ENCODE assay signal across 14 cellular contexts in genomic region chr10:103445366-103445765, GRCh38. TPM values are rescaled to one million over a fixed set of nuclear protein-coding genes. Genes with fewer than 3 reads are reported as not detected.
A peak's percentile ranks its signal among the peaks of the same experiment; 100 is the strongest.
DNase-seq lines count a peak whose midpoint lies in the region; FAIRE-seq and TF ChIP-seq lines count a peak whose summit lies in the region.
"Had no signal": no experiment of that assay in that cellular context is flagged by ENCODE, and none has a peak within 500 bp of the region (broad histone marks: within the 10 kb centered on the region; RNA-seq: fewer than 3 reads in every experiment).

No MANE protein-coding gene starts in this region.

- no peak for DNase-seq in activated naive CD4-positive, alpha-beta T cell treated with anti-CD3 and anti-CD28 coated beads, Interleukin-2, amount 10 ng/mL, durations not matched to agents 7 days and 5 days
- DNase-seq in activated naive CD4-positive, alpha-beta T cell (lab: John Stamatoyannopoulos, UW) = no peak
- no peak for DNase-seq in astrocyte (ENCODE audit: low read depth)
- DNase-seq in nephron progenitor cell = no peak
- no peak for DNase-seq in thyroid gland
- DNase-seq in GM03348 (ENCODE audit: low spot score) = no peak
- DNase-seq in NCI-H524 (lab: John Stamatoyannopoulos, UW) = no peak
- no peak for DNase-seq in HPDE6-E6E7 (ENCODE audit: extremely low spot score)
- DNase-seq: activated CD4-positive, CD25-positive, alpha-beta regulatory T cell; NCI-H1417 treated with DMSO at 0.1 percent for 48 hours; retina; trophoblast cell had no signal

- H3K27ac ChIP-seq in astrocyte (ENCODE audit: low read depth, low read length) = no peak overlapping the region
- H3K27ac ChIP-seq in thyroid gland = peak overlapping the region; percentile 62 to 85 (median 77)
- H3K27ac ChIP-seq: A549 had no signal

- H3K4me1 Mint-ChIP-seq in activated naive CD4-positive, alpha-beta T cell treated with anti-CD3 and anti-CD28 coated beads, Interleukin-2, amount 10 ng/mL, durations not matched to agents 7 days and 5 days = peaks cover 44% of the 10 kb centered on the region
- peaks cover 36% of the 10 kb centered on the region for H3K4me1 Mint-ChIP-seq in astrocyte (ENCODE audit: low read depth, unreplicated experiment)
- peaks cover 10% of the 10 kb centered on the region for H3K4me1 Mint-ChIP-seq in nephron progenitor cell

- H3K4me1 ChIP-seq in astrocyte (ENCODE audit: insufficient read depth, low read length) (peaks cover 31% of the 10 kb centered on the region), thyroid gland (peaks cover 5 to 36% of the 10 kb centered on the region in 2 donors)

- H3K9me3 ChIP-seq in astrocyte (ENCODE audit: insufficient read depth, low read depth, low read length) (no peaks in the 10 kb centered on the region), thyroid gland (no peaks in the 10 kb centered on the region)
- H3K9me3 ChIP-seq: A549 had no signal

- H3K27ac Mint-ChIP-seq in activated naive CD4-positive, alpha-beta T cell treated with anti-CD3 and anti-CD28 coated beads, Interleukin-2, amount 10 ng/mL, durations not matched to agents 7 days and 5 days = peak overlapping the region; percentile 26
- H3K27ac Mint-ChIP-seq in astrocyte (ENCODE audit: unreplicated experiment) = peak overlapping the region; percentile 66
- peak overlapping the region; percentile 76 for H3K27ac Mint-ChIP-seq in nephron progenitor cell

- no peaks in the 10 kb centered on the region for H3K27me3 ChIP-seq in astrocyte (ENCODE audit: insufficient read depth, low read length)
- no peaks in the 10 kb centered on the region for H3K27me3 ChIP-seq in thyroid gland

- H3K4me3 ChIP-seq in astrocyte (ENCODE audit: insufficient read depth, low read depth, low read length) (no peak overlapping the region), thyroid gland (replicated peaks in 1 of 3) (no peak overlapping the region)
- H3K4me3 ChIP-seq: A549 had no signal

- CTCF ChIA-PET in activated naive CD4-positive, alpha-beta T cell treated with anti-CD3 and anti-CD28 coated beads, Interleukin-2, amount 10 ng/mL, durations not matched to agents 7 days and 5 days (lab: Charles Lee) = no interaction called here

- no peak for FAIRE-seq in astrocyte (lab: Jason Lieb, UNC)
- FAIRE-seq: A549 had no signal

- no peaks in the 10 kb centered on the region for H3K27me3 Mint-ChIP-seq in activated naive CD4-positive, alpha-beta T cell treated with anti-CD3 and anti-CD28 coated beads, Interleukin-2, amount 10 ng/mL, durations not matched to agents 7 days and 5 days
- H3K27me3 Mint-ChIP-seq in astrocyte (ENCODE audit: low read depth, unreplicated experiment) (no peaks in the 10 kb centered on the region), nephron progenitor cell (ENCODE audit: low read depth, poor library complexity) (peaks cover 5% of the 10 kb centered on the region)

- 86 to 88% methylated on average over 7 to 9 of the region's 9 CpGs for WGBS in thyroid gland, 2 donors

- no peaks in the 10 kb centered on the region for H3K79me2 ChIP-seq in astrocyte (ENCODE audit: insufficient read depth, low read length)

- no peak overlapping the region for H3K9ac ChIP-seq in astrocyte (ENCODE audit: low read length)

- peaks cover 70% of the 10 kb centered on the region for H4K20me1 ChIP-seq in astrocyte (ENCODE audit: insufficient read depth, low read length)

- H3K4me2 ChIP-seq in astrocyte (ENCODE audit: low read length) = no peak overlapping the region
- H3K4me2 ChIP-seq: A549 had no signal

- H3K9me3 Mint-ChIP-seq in activated naive CD4-positive, alpha-beta T cell treated with anti-CD3 and anti-CD28 coated beads, Interleukin-2, amount 10 ng/mL, durations not matched to agents 7 days and 5 days = no peaks in the 10 kb centered on the region
- no peaks in the 10 kb centered on the region for H3K9me3 Mint-ChIP-seq in astrocyte (ENCODE audit: unreplicated experiment)
- no peaks in the 10 kb centered on the region for H3K9me3 Mint-ChIP-seq in nephron progenitor cell

- TF ChIP-seq CTCF in astrocyte (IDR thresholded peaks at IDR 0.05; ENCODE audit: insufficient read depth, low read depth, low read length) (no peak), nephron progenitor cell (IDR thresholded peaks at IDR 0.05) (no peak), thyroid gland (IDR thresholded peaks at IDR 0.05) (no peak)

- H3K36me3 Mint-ChIP-seq in activated naive CD4-positive, alpha-beta T cell treated with anti-CD3 and anti-CD28 coated beads, Interleukin-2, amount 10 ng/mL, durations not matched to agents 7 days and 5 days = peaks cover 79% of the 10 kb centered on the region
- peaks cover 56% of the 10 kb centered on the region for H3K36me3 Mint-ChIP-seq in astrocyte (ENCODE audit: low read depth, unreplicated experiment)
- peaks cover 47% of the 10 kb centered on the region for H3K36me3 Mint-ChIP-seq in nephron progenitor cell (ENCODE audit: low read depth)

- H3K36me3 ChIP-seq in astrocyte (ENCODE audit: insufficient read depth, low read length) (peaks cover 33% of the 10 kb centered on the region), thyroid gland (peaks cover 50 to 53% of the 10 kb centered on the region in 2 donors)

- no peak overlapping the region for H3K4me3 Mint-ChIP-seq in activated naive CD4-positive, alpha-beta T cell treated with anti-CD3 and anti-CD28 coated beads, Interleukin-2, amount 10 ng/mL, durations not matched to agents 7 days and 5 days
- H3K4me3 Mint-ChIP-seq in astrocyte (ENCODE audit: unreplicated experiment) (no peak overlapping the region), nephron progenitor cell (no peak overlapping the region)

- no peak overlapping the region for H2AFZ ChIP-seq in astrocyte (ENCODE audit: low read depth, low read length)

- TF ChIP-seq POLR2A in thyroid gland (IDR thresholded peaks at IDR 0.05) = no peak

- intact Hi-C loops in thyroid gland (cut with DNase I) = no loop called here

RNA-seq across cellular contexts. Expression of gene CALHM2, which starts 6.8 kb away (rescaled TPM):
- total RNA-seq in astrocyte = 1.2 and 1.4 TPM in 2 replicates
- total RNA-seq in thyroid gland = 10 to 100 TPM; 16.0 to 47.3 (median 32.8) TPM

RNA-seq across cellular contexts. Expression of gene CALHM1, which starts 13.3 kb away (rescaled TPM):
- total RNA-seq in astrocyte (not detected in 2 replicates), thyroid gland (not detected)
- total RNA-seq: NCI-H460 had no signal

RNA-seq across cellular contexts. Expression of gene CALHM3, which starts 33.7 kb away (rescaled TPM):
- total RNA-seq in astrocyte (not detected in 2 replicates), thyroid gland (not detected)
- total RNA-seq: NCI-H460 had no signal

RNA-seq across cellular contexts. Expression of gene NEURL1, which starts 48.1 kb away (rescaled TPM):
- total RNA-seq in astrocyte (1.4 and 1.5 TPM in 2 replicates), thyroid gland (1 to 10 TPM in 1 of 4 donors, not detected in 3; 1.1 TPM)
- total RNA-seq: NCI-H460 had no signal

RNA-seq across cellular contexts. Expression of gene PDCD11, which starts 48.9 kb away (rescaled TPM):
- 62.3 and 72.8 TPM in 2 replicates for total RNA-seq in astrocyte
- total RNA-seq in thyroid gland = 10 to 100 TPM; 15.6 to 20.9 (median 19.0) TPM

Comparison
In these comparisons a context has a peak if more than half of its experiments do, and no peak if none do; other contexts are left out.
1. H3K27ac Mint-ChIP-seq: peak in every context shown above with its lines; median percentile 76 in nephron progenitor cell; 66 in astrocyte; 26 in activated naive CD4-positive, alpha-beta T cell treated with anti-CD3 and anti-CD28 coated beads, Interleukin-2, amount 10 ng/mL, durations not matched to agents 7 days and 5 days.